ENCODE assay signal across 1 cellular context in the genomic region with DNA sequence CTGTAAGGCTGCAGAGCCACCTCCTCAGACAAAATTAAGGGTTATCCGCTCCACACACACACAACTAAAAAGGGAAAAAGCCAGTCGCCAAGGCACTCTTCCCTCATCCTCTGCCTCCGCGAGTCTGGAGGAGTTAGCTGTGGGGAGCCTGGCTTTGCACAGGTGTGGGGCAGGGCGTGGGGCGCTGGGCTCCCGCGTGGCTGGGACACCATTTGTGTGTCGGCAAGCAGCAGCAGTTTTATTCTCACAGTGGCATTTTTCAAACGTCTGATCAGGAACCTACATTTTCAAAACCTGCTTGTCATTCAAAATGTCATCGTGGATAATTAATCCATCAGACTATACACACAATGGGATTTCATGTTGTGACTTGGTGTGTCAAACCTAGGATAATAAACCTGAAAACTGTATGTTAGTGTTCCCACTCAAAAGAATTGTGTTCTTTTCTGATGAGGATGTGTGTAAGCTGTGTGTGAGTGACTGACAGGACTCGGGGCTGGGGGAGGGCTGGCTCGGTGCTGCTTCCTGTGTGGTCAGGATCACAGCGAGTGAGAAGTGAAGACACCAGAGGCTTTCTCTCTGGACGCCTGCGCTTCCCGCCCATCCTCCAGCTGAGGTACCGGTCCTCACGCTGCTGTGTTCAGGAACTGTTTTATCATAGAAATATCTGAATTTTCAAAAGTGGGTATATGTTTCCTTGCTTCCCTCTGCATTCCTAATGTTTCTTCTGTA.
TF ChIP-seq lines count a peak whose summit lies in the region.

No MANE protein-coding gene starts in this region.

TF ChIP-seq in SK-N-SH, 30 proteins besides CTCF, POLR2A, EP300 and RAD21 (continued from another document):
- TF ChIP-seq, protein P1, sequence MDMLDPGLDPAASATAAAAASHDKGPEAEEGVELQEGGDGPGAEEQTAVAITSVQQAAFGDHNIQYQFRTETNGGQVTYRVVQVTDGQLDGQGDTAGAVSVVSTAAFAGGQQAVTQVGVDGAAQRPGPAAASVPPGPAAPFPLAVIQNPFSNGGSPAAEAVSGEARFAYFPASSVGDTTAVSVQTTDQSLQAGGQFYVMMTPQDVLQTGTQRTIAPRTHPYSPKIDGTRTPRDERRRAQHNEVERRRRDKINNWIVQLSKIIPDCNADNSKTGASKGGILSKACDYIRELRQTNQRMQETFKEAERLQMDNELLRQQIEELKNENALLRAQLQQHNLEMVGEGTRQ (IDR thresholded peaks at IDR 0.05; ENCODE audit: borderline replicate concordance, low read depth, low read length) = no peak
- TF ChIP-seq MXI1 (IDR thresholded peaks at IDR 0.05; ENCODE audit: low read depth, low read length) (no peak), TCF12 (IDR thresholded peaks at IDR 0.05) (no peak), NFIC (IDR thresholded peaks at IDR 0.05; ENCODE audit: borderline replicate concordance) (no peak), YY1 (IDR thresholded peaks at IDR 0.05; ENCODE audit: low read depth) (no peak), GATA2 (CRISPR knock-in tag; IDR thresholded peaks at IDR 0.05) (no peak), FOXJ3 (CRISPR knock-in tag; IDR thresholded peaks at IDR 0.05) (no peak), EZH2phosphoT487 (IDR thresholded peaks at IDR 0.05; ENCODE audit: borderline replicate concordance, low read depth) (no peak), FOSL2 (IDR thresholded peaks at IDR 0.05; ENCODE audit: borderline replicate concordance, low read depth) (no peak), NRF1 (IDR thresholded peaks at IDR 0.05; ENCODE audit: low read depth, low read length) (no peak), TAF1 (IDR thresholded peaks at IDR 0.05; ENCODE audit: borderline replicate concordance, low read depth, low read length) (no peak)
TF ChIP-seq in SK-N-SH: peak in this region for 0.
